In genomic region chr15:47293763-47294162, GRCh38 we compare ENCODE assay signal across 10 cellular contexts.
DNase-seq lines count a peak whose midpoint lies in the region; ATAC-seq and TF ChIP-seq lines count a peak whose summit lies in the region.
"Had no signal": no experiment of that assay in that cellular context is flagged by ENCODE, and none has a peak within 500 bp of the region (broad histone marks: within the 10 kb centered on the region; RNA-seq: fewer than 3 reads in every experiment).

No MANE protein-coding gene starts in this region.

- peaks cover 18% of the 10 kb centered on the region for H3K4me1 Mint-ChIP-seq in GM23338
- H3K4me1 Mint-ChIP-seq: activated naive CD4-positive, alpha-beta T cell treated with anti-CD3 and anti-CD28 coated beads, Interleukin-2, amount 50 U/mL, for 24 hours had no signal

- H3K4me3 Mint-ChIP-seq in GM23338, result no peak overlapping the region
- H3K4me3 Mint-ChIP-seq: activated naive CD4-positive, alpha-beta T cell treated with anti-CD3 and anti-CD28 coated beads, Interleukin-2, amount 50 U/mL, for 24 hours; natural killer cell treated with Interleukin-12 subunit alpha and Interleukin-12 subunit beta and Interleukin-15 and Interleukin-18, amount 100 ng/mL, for 72 hours had no signal

- no peak overlapping the region for H3K4me2 ChIP-seq in GM23338

- H3K4me3 ChIP-seq in GM23338 (no peak overlapping the region), subcutaneous abdominal adipose tissue (ENCODE audit: low read depth in 1 of 5, low read length in 5 of 5) (no peak overlapping the region)

- no peaks in the 10 kb centered on the region for H3K36me3 Mint-ChIP-seq in GM23338 (ENCODE audit: low read depth)
- H3K36me3 Mint-ChIP-seq: activated naive CD4-positive, alpha-beta T cell treated with anti-CD3 and anti-CD28 coated beads, Interleukin-2, amount 50 U/mL, for 24 hours; natural killer cell treated with Interleukin-12 subunit alpha and Interleukin-12 subunit beta and Interleukin-15 and Interleukin-18, amount 100 ng/mL, for 72 hours had no signal

- no peak overlapping the region for H3K27ac Mint-ChIP-seq in GM23338
- H3K27ac Mint-ChIP-seq: activated naive CD4-positive, alpha-beta T cell treated with anti-CD3 and anti-CD28 coated beads, Interleukin-2, amount 50 U/mL, for 24 hours; natural killer cell treated with Interleukin-12 subunit alpha and Interleukin-12 subunit beta and Interleukin-15 and Interleukin-18, amount 100 ng/mL, for 72 hours had no signal

- H3K27me3 ChIP-seq in GM23338 (ENCODE audit: insufficient read depth), result no peaks in the 10 kb centered on the region
- no peaks in the 10 kb centered on the region for H3K27me3 ChIP-seq in subcutaneous abdominal adipose tissue (ENCODE audit: control insufficient read depth in 5 of 5, insufficient read depth in 4 of 5, low read length in 5 of 5)

- no peaks in the 10 kb centered on the region for H3K79me2 ChIP-seq in GM23338 (replicated peaks; ENCODE audit: insufficient read depth)

- H3K36me3 ChIP-seq in GM23338 (ENCODE audit: insufficient read depth) (no peaks in the 10 kb centered on the region), subcutaneous abdominal adipose tissue (ENCODE audit: control insufficient read depth in 5 of 5, insufficient read depth in 5 of 5, low read length in 5 of 5) (no peaks in the 10 kb centered on the region)

- H3K27me3 Mint-ChIP-seq in GM23338 (ENCODE audit: insufficient read depth, low read depth, poor library complexity), result no peaks in the 10 kb centered on the region
- H3K27me3 Mint-ChIP-seq: activated naive CD4-positive, alpha-beta T cell treated with anti-CD3 and anti-CD28 coated beads, Interleukin-2, amount 50 U/mL, for 24 hours; natural killer cell treated with Interleukin-12 subunit alpha and Interleukin-12 subunit beta and Interleukin-15 and Interleukin-18, amount 100 ng/mL, for 72 hours had no signal

- H4K20me1 ChIP-seq in GM23338 (replicated peaks; ENCODE audit: insufficient read depth), result no peaks in the 10 kb centered on the region

- no peak for TF ChIP-seq CTCF in GM23338 (conservative IDR thresholded peaks at IDR 0.05; ENCODE audit: low read depth in 2 of 2)

- no peak for ATAC-seq in GM23338
- ATAC-seq in left lobe of liver, result peak; percentile 93
- no peak for ATAC-seq in GM21381 (IDR thresholded peaks at IDR 0.05; ENCODE audit: unreplicated experiment)
- no peak for ATAC-seq in GM19324 (IDR thresholded peaks at IDR 0.05; ENCODE audit: low FRiP score, unreplicated experiment)
- ATAC-seq: natural killer cell treated with Interleukin-12 subunit alpha and Interleukin-12 subunit beta and Interleukin-15 and Interleukin-18, amount 100 ng/mL, for 72 hours had no signal

- H3K4me1 ChIP-seq in GM23338 (ENCODE audit: insufficient read depth), result peaks cover 9% of the 10 kb centered on the region; the same call in 1 of the 2 replicates
- peaks cover 3 to 38% (median 23%) of the 10 kb centered on the region in 5 donors for H3K4me1 ChIP-seq in subcutaneous abdominal adipose tissue (ENCODE audit: control insufficient read depth in 5 of 5, insufficient read depth in 5 of 5, low read length in 5 of 5)

- H3K9ac ChIP-seq in subcutaneous abdominal adipose tissue (ENCODE audit: low read length in 5 of 5), result peak overlapping the region in 1 of 5 donors; percentile 7

- no peak overlapping the region for H3K27ac ChIP-seq in GM23338 (ENCODE audit: low read depth)
- H3K27ac ChIP-seq in subcutaneous abdominal adipose tissue (ENCODE audit: low read depth, low read length), result peak overlapping the region; percentile 24

- DNase-seq in GM23338 (ENCODE audit: low spot score), result peak; percentile 14
- DNase-seq in cerebellar cortex (ENCODE audit: low spot score), result peak; percentile 4
- DNase-seq in left lobe of liver (ENCODE audit: low spot score), result peak; percentile 77
- no peak for DNase-seq in HK-2 (ENCODE audit: unreplicated experiment)
- no peak for DNase-seq in activated naive CD4-positive, alpha-beta T cell (lab: John Stamatoyannopoulos, UW)

- no peak overlapping the region for H2AFZ ChIP-seq in GM23338

- H3F3A ChIP-seq in GM23338 (replicated peaks; ENCODE audit: low read depth), result no peaks in the 10 kb centered on the region

- H3K9me3 ChIP-seq in subcutaneous abdominal adipose tissue (ENCODE audit: control insufficient read depth in 5 of 5, low read length in 5 of 5), result no peaks in the 10 kb centered on the region

- 0 out of 2 replicates have a peak, but pooled peaks cover 3% of the 10 kb centered on the region for H3K9me2 ChIP-seq in GM23338 (ENCODE audit: insufficient read depth)

- no peaks in the 10 kb centered on the region; the same call in 2 of the 3 replicates for H3K9me3 Mint-ChIP-seq in GM23338

TF ChIP-seq in GM23338, 12 proteins besides CTCF, POLR2A, EP300 and RAD21:
- TF ChIP-seq STAT1 (IDR thresholded peaks at IDR 0.05; ENCODE audit: unreplicated experiment) (no peak), JUNB (IDR thresholded peaks at IDR 0.05; ENCODE audit: unreplicated experiment) (no peak), REST (IDR thresholded peaks at IDR 0.05; ENCODE audit: unreplicated experiment) (no peak), EZH2 (IDR thresholded peaks at IDR 0.05; ENCODE audit: low read depth, unreplicated experiment) (no peak), POLR2AphosphoS5 (IDR thresholded peaks at IDR 0.05; ENCODE audit: low read depth) (no peak), EZH2phosphoT487 (IDR thresholded peaks at IDR 0.05; ENCODE audit: unreplicated experiment) (no peak), ZNF331 (CRISPR knock-in tag; IDR thresholded peaks at IDR 0.05; ENCODE audit: low read depth) (no peak)
TF ChIP-seq in GM23338: peak in this region for 0.

Comparison
In these comparisons a context has a peak if more than half of its experiments do, and no peak if none do; other contexts are left out.
1. DNase-seq: peak in GM23338 (single experiment), cerebellar cortex (single experiment) and left lobe of liver (single experiment); none in HK-2 (single experiment) and activated naive CD4-positive, alpha-beta T cell (0 of 4).